In the genomic region with DNA sequence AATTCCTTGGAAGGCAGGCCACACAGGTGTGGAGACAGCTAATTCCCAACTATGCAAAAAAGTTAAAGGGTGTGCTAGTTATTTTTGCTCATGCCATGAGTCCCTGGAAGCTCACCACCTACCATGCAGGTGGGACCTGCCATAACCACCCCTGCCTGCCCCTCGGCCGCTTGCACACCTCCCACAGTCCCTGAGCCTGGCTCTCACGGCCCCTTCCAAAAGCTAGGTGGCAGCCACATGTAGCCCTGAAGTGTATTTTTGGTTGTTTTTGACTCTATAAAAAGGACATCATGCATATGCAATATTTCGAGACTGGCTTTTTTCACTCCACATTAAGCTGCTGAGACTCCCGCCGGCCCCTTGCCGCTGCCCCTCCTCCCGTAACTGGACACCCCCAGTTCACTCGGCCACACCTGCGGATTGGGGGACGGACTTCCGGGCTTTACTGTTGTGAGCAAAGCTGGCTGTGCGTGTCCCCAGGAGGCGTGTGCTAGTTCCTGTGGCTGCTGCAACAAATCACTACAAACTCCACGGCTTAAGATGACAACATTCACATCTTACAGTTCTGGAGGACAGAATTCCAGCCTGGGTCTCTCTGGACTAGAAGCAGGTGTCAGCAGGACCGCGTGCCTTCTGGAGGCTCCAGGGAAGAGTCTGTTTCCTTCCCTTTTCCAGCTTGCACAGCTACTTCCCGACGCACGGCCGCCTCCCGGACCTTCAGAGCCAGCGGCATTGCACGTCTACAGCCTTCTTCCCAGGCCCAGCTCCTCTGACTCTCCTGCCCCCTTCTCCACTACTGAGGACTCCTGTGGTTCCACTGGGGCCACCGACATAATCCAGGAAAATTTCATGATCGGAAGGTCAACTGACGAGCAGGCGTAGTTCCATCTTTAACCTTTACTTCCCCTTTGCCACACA, we compare ENCODE assay signal across 8 cellular contexts. TPM values are rescaled to one million over a fixed set of nuclear protein-coding genes. Genes with fewer than 3 reads are reported as not detected.
DNase-seq lines count a peak whose midpoint lies in the region; ATAC-seq and TF ChIP-seq lines count a peak whose summit lies in the region.

No MANE protein-coding gene starts in this region.

- intact Hi-C loops in cardiac septum (cut with DNase I) = no loop called here
- intact Hi-C loops in left lung (cut with DNase I) = no loop called here

- H3K27me3 ChIP-seq in cardiac muscle cell (no peaks in the 10 kb centered on the region), left lung (peaks cover 0 to 57% of the 10 kb centered on the region in 2 donors)

- no peaks in the 10 kb centered on the region for H3K36me3 Mint-ChIP-seq in activated naive CD4-positive, alpha-beta T cell treated with anti-CD3 and anti-CD28 coated beads, Interleukin-2, amount 50 U/mL, for 72 hours

- H3K9me3 ChIP-seq in cardiac muscle cell (ENCODE audit: low read depth) (no peaks in the 10 kb centered on the region), left lung (no peaks in the 10 kb centered on the region)

- no peak overlapping the region for H3K27ac ChIP-seq in cardiac muscle cell
- no peak overlapping the region for H3K27ac ChIP-seq in left lung

- H3K4me1 ChIP-seq in cardiac muscle cell (ENCODE audit: low read depth) (peaks cover 4% of the 10 kb centered on the region), left lung (peaks cover 5 to 6% of the 10 kb centered on the region in 2 donors)

- DNase-seq in cardiac muscle cell (ENCODE audit: low read depth in 1 of 2, low spot score in 1 of 2) (peak; percentile 29 to 79), cardiac septum (ENCODE audit: low spot score) (no peak), left lung (no peak), GM03348 (ENCODE audit: low spot score) (no peak), C1 segment of cervical spinal cord (lab: John Stamatoyannopoulos, UW) (no peak)
- DNase-seq in activated naive CD4-positive, alpha-beta T cell treated with anti-CD3 and anti-CD28 coated beads, Interleukin-2, amount 50 U/mL, for 72 hours (ENCODE audit: low spot score in 2 of 2) = no peak
- DNase-seq in effector CD4-positive, alpha-beta T cell = no peak
- DNase-seq in activated effector memory CD4-positive, alpha-beta T cell treated with anti-CD3 and anti-CD28 coated beads, Interleukin-2, amount 50 U/mL, for 16 hours = no peak

- TF ChIP-seq CTCF in cardiac muscle cell (IDR thresholded peaks at IDR 0.05; ENCODE audit: low read depth, low read length) = no peak
- no peak for TF ChIP-seq CTCF in left lung (IDR thresholded peaks at IDR 0.05)

- H3K36me3 ChIP-seq in cardiac muscle cell (no peaks in the 10 kb centered on the region), left lung (no peaks in the 10 kb centered on the region)

- peak; percentile 41 to 58 for ATAC-seq in activated naive CD4-positive, alpha-beta T cell treated with anti-CD3 and anti-CD28 coated beads, Interleukin-2, amount 50 U/mL, for 72 hours
- peak; percentile 86 for ATAC-seq in left lung

- H3K27ac Mint-ChIP-seq in activated naive CD4-positive, alpha-beta T cell treated with anti-CD3 and anti-CD28 coated beads, Interleukin-2, amount 50 U/mL, for 72 hours = peak overlapping the region; percentile 8 to 50

- H3K9me3 Mint-ChIP-seq in activated naive CD4-positive, alpha-beta T cell treated with anti-CD3 and anti-CD28 coated beads, Interleukin-2, amount 50 U/mL, for 72 hours = no peaks in the 10 kb centered on the region

- H3K4me3 ChIP-seq in cardiac muscle cell = peak overlapping the region; percentile 0
- no peak overlapping the region for H3K4me3 ChIP-seq in left lung

RNA-seq across cellular contexts. Expression of gene ZFYVE28, which starts 24.8 kb away (rescaled TPM):
- total RNA-seq in cardiac muscle cell = 2.7 and 4.0 TPM in 2 replicates
- polyA plus RNA-seq in cardiac muscle cell = 1.3 and 1.9 TPM in 2 replicates
- 4.4 TPM for total RNA-seq in cardiac septum
- 1 to 10 TPM; 2.7 to 9.9 TPM for total RNA-seq in activated naive CD4-positive, alpha-beta T cell treated with anti-CD3 and anti-CD28 coated beads, Interleukin-2, amount 50 U/mL, for 72 hours
- 10 to 100 TPM; 12.0 to 12.4 TPM for total RNA-seq in left lung

RNA-seq across cellular contexts. Expression of gene CFAP99, which starts 25.1 kb away (rescaled TPM):
- total RNA-seq in cardiac muscle cell = not detected in 2 replicates
- polyA plus RNA-seq in cardiac muscle cell = 0.10 TPM in 1 of 2 replicates, not detected in the other
- not detected for total RNA-seq in cardiac septum
- total RNA-seq in activated naive CD4-positive, alpha-beta T cell treated with anti-CD3 and anti-CD28 coated beads, Interleukin-2, amount 50 U/mL, for 72 hours = not detected
- total RNA-seq in left lung = 1 to 10 TPM; 1.3 to 2.6 TPM

Comparison
In these comparisons a context has a peak if more than half of its experiments do, and no peak if none do; other contexts are left out.
1. DNase-seq: peak in cardiac muscle cell (2 of 2); none in cardiac septum (single experiment), activated naive CD4-positive, alpha-beta T cell treated with anti-CD3 and anti-CD28 coated beads, Interleukin-2, amount 50 U/mL, for 72 hours (0 of 2), left lung (0 of 2), effector CD4-positive, alpha-beta T cell (single experiment), GM03348 (single experiment), C1 segment of cervical spinal cord (0 of 14) and activated effector memory CD4-positive, alpha-beta T cell treated with anti-CD3 and anti-CD28 coated beads, Interleukin-2, amount 50 U/mL, for 16 hours (single experiment).